In genomic region chr14:92729632-92730358, GRCh38 we compare ENCODE assay signal across 1 cellular context.
TF ChIP-seq lines count a peak whose summit lies in the region.

No MANE protein-coding gene starts in this region.

TF ChIP-seq in GM23338, 12 proteins besides CTCF, POLR2A, EP300 and RAD21 (continued from another document):
- no peak for TF ChIP-seq ZNF462 (CRISPR knock-in tag; IDR thresholded peaks at IDR 0.05)
TF ChIP-seq in GM23338: peak in this region for 0.
